38 cellular contexts compared by ENCODE assay signal in genomic region chr3:118828351-118828750, GRCh38.
"Had no signal": no experiment of that assay in that cellular context is flagged by ENCODE, and none has a peak within 500 bp of the region (broad histone marks: within the 10 kb centered on the region; RNA-seq: fewer than 3 reads in every experiment).

No MANE protein-coding gene starts in this region.

- H3K36me3 Mint-ChIP-seq: activated naive CD4-positive, alpha-beta T cell treated with anti-CD3 and anti-CD28 coated beads, Interleukin-2, amount 10 ng/mL, durations not matched to agents 7 days and 5 days; activated naive CD4-positive, alpha-beta T cell treated with anti-CD3 and anti-CD28 coated beads, Interleukin-2, amount 50 U/mL, for 24 hours; activated naive CD4-positive, alpha-beta T cell treated with anti-CD3 and anti-CD28 coated beads, Interleukin-2, amount 50 U/mL, for 72 hours; activated naive CD8-positive, alpha-beta T cell; activated naive CD8-positive, alpha-beta T cell treated with anti-CD3 and anti-CD28 coated beads for 36 hours; activated naive CD8-positive, alpha-beta T cell treated with anti-CD3 and anti-CD28 coated beads, Interleukin-2, amount 10 ng/mL, durations not matched to agents 7 days and 5 days; brain had no signal

- H3K4me3 ChIP-seq: adrenal gland, ascending aorta, body of pancreas, breast epithelium, cardiac muscle cell had no signal

- H3K9me3 Mint-ChIP-seq: activated naive CD4-positive, alpha-beta T cell treated with anti-CD3 and anti-CD28 coated beads for 36 hours; activated naive CD4-positive, alpha-beta T cell treated with anti-CD3 and anti-CD28 coated beads, Interleukin-2, amount 10 ng/mL, durations not matched to agents 7 days and 5 days; activated naive CD4-positive, alpha-beta T cell treated with anti-CD3 and anti-CD28 coated beads, Interleukin-2, amount 50 U/mL, for 24 hours; activated naive CD4-positive, alpha-beta T cell treated with anti-CD3 and anti-CD28 coated beads, Interleukin-2, amount 50 U/mL, for 72 hours; activated naive CD8-positive, alpha-beta T cell treated with anti-CD3 and anti-CD28 coated beads for 36 hours; activated naive CD8-positive, alpha-beta T cell treated with anti-CD3 and anti-CD28 coated beads, Interleukin-2, amount 10 ng/mL, durations not matched to agents 7 days and 5 days; activated naive CD8-positive, alpha-beta T cell treated with anti-CD3 and anti-CD28 coated beads, Interleukin-2, amount 50 U/mL, for 24 hours; activated T-cell treated with anti-CD3 and anti-CD28 coated beads, Interleukin-2, amount 50 U/mL, for 24 hours; activated T-cell treated with anti-CD3 and anti-CD28 coated beads, Interleukin-2, amount 50 U/mL, for 4 hours; activated T-cell treated with anti-CD3 and anti-CD28 coated beads, Interleukin-2, amount 50 U/mL, for 72 hours; activated T-helper 1 cell treated with anti-CD3 and anti-CD28 coated beads, Interleukin-12 subunit alpha, Interleukin-12 subunit beta, Interleukin-2, Interleukin-4 antibody, amounts not matched to agents 30 ng/mL and 10 ng/mL and 1 ng/mL, durations not matched to agents 14 hours and 24 hours and 36 hours; activated T-helper 17 cell treated with anti-CD3 and anti-CD28 coated beads, Interleukin-2, amount 50 U/mL, for 72 hours; activated T-helper 2 cell treated with anti-CD3 and anti-CD28 coated beads, Interferon-gamma antibody, Interleukin-2, Interleukin-4, amounts not matched to agents 10 μg/mL and 5 μg/mL and 100 μg/mL, durations not matched to agents 14 hours and 24 hours and 36 hours; brain; central memory CD8-positive, alpha-beta T cell had no signal

- H3K27ac ChIP-seq: adrenal gland, ascending aorta, body of pancreas, brain microvascular endothelial cell, breast epithelium, cardiac muscle cell had no signal

- H3K27me3 ChIP-seq: adrenal gland, ascending aorta, body of pancreas, brain microvascular endothelial cell, breast epithelium, cardiac muscle cell had no signal

- ATAC-seq: activated naive CD4-positive, alpha-beta T cell treated with anti-CD3 and anti-CD28 coated beads, Interleukin-2, amount 50 U/mL, for 72 hours; activated naive CD8-positive, alpha-beta T cell treated with anti-CD3 and anti-CD28 coated beads, Interleukin-2, amount 50 U/mL, for 24 hours; activated T-cell treated with anti-CD3 and anti-CD28 coated beads, Interleukin-2, amount 50 U/mL, for 4 hours; activated T-cell treated with anti-CD3 and anti-CD28 coated beads, Interleukin-2, amount 50 U/mL, for 72 hours; activated T-helper 17 cell treated with anti-CD3 and anti-CD28 coated beads, Interleukin-2, amount 50 U/mL, for 72 hours; body of pancreas had no signal

- H3K27me3 Mint-ChIP-seq: brain had no signal

- DNase-seq: activated effector memory CD4-positive, alpha-beta T cell treated with anti-CD3 and anti-CD28 coated beads, Interleukin-2, amount 50 U/mL, for 16 hours; activated effector memory CD4-positive, alpha-beta T cell treated with Interleukin-2 at 50 U/mL for 16 hours; activated gamma-delta T cell; activated gamma-delta T cell treated with Interleukin-2 at 50 U/mL for 16 hours; activated naive CD4-positive, alpha-beta T cell; activated naive CD4-positive, alpha-beta T cell treated with anti-CD3 and anti-CD28 coated beads for 36 hours; activated naive CD4-positive, alpha-beta T cell treated with anti-CD3 and anti-CD28 coated beads, Interleukin-2, amount 10 ng/mL, durations not matched to agents 7 days and 5 days; activated naive CD4-positive, alpha-beta T cell treated with Interleukin-2 at 50 U/mL for 16 hours; activated naive CD8-positive, alpha-beta T cell treated with anti-CD3 and anti-CD28 coated beads for 36 hours; activated naive CD8-positive, alpha-beta T cell treated with anti-CD3 and anti-CD28 coated beads, Interleukin-2, amount 10 ng/mL, durations not matched to agents 7 days and 5 days; activated naive CD8-positive, alpha-beta T cell treated with anti-CD3 and anti-CD28 coated beads, Interleukin-2, amount 50 U/mL, for 24 hours; activated T-cell treated with anti-CD3 and anti-CD28 coated beads for 4 hours; activated T-cell treated with anti-CD3 and anti-CD28 coated beads, Interleukin-2, amount 50 U/mL, for 1 hour; activated T-cell treated with anti-CD3 and anti-CD28 coated beads, Interleukin-2, amount 50 U/mL, for 24 hours; activated T-cell treated with anti-CD3 and anti-CD28 coated beads, Interleukin-2, amount 50 U/mL, for 4 hours; activated T-cell treated with anti-CD3 and anti-CD28 coated beads, Interleukin-2, amount 50 U/mL, for 48 hours; activated T-cell treated with anti-CD3 and anti-CD28 coated beads, Interleukin-2, amount 50 U/mL, for 72 hours; adrenal gland; amniotic stem cell; amygdala; anterior cingulate cortex; aorta; body of pancreas; brain microvascular endothelial cell; caudate nucleus; central memory CD4-positive, alpha-beta T cell; cerebellar nuclear complex had no signal

- H3K4me1 ChIP-seq: adrenal gland, ascending aorta, body of pancreas, breast epithelium had no signal

- H3K9me3 ChIP-seq: adrenal gland, ascending aorta, body of pancreas, breast epithelium had no signal

- H3K36me3 ChIP-seq: adrenal gland, ascending aorta, brain microvascular endothelial cell, breast epithelium, cardiac muscle cell had no signal

- H3K27ac Mint-ChIP-seq: activated naive CD4-positive, alpha-beta T cell treated with anti-CD3 and anti-CD28 coated beads for 36 hours; activated naive CD4-positive, alpha-beta T cell treated with anti-CD3 and anti-CD28 coated beads, Interleukin-2, amount 10 ng/mL, durations not matched to agents 7 days and 5 days; activated naive CD4-positive, alpha-beta T cell treated with anti-CD3 and anti-CD28 coated beads, Interleukin-2, amount 50 U/mL, for 24 hours; activated naive CD4-positive, alpha-beta T cell treated with anti-CD3 and anti-CD28 coated beads, Interleukin-2, amount 50 U/mL, for 72 hours; activated naive CD8-positive, alpha-beta T cell; activated naive CD8-positive, alpha-beta T cell treated with anti-CD3 and anti-CD28 coated beads for 36 hours; activated naive CD8-positive, alpha-beta T cell treated with anti-CD3 and anti-CD28 coated beads, Interleukin-2, amount 10 ng/mL, durations not matched to agents 7 days and 5 days; activated naive CD8-positive, alpha-beta T cell treated with anti-CD3 and anti-CD28 coated beads, Interleukin-2, amount 50 U/mL, for 24 hours; activated T-cell treated with anti-CD3 and anti-CD28 coated beads, Interleukin-2, amount 50 U/mL, for 24 hours; activated T-cell treated with anti-CD3 and anti-CD28 coated beads, Interleukin-2, amount 50 U/mL, for 72 hours; activated T-helper 1 cell treated with anti-CD3 and anti-CD28 coated beads, Interleukin-12 subunit alpha, Interleukin-12 subunit beta, Interleukin-2, Interleukin-4 antibody, amounts not matched to agents 30 ng/mL and 10 ng/mL and 1 ng/mL, durations not matched to agents 14 hours and 24 hours and 36 hours; activated T-helper 17 cell treated with anti-CD3 and anti-CD28 coated beads, Interleukin-2, amount 50 U/mL, for 72 hours; activated T-helper 2 cell treated with anti-CD3 and anti-CD28 coated beads, Interferon-gamma antibody, Interleukin-2, Interleukin-4, amounts not matched to agents 10 μg/mL and 5 μg/mL and 100 μg/mL, durations not matched to agents 14 hours and 24 hours and 36 hours; brain had no signal

- H3K4me3 Mint-ChIP-seq: activated naive CD4-positive, alpha-beta T cell treated with anti-CD3 and anti-CD28 coated beads for 36 hours; activated naive CD4-positive, alpha-beta T cell treated with anti-CD3 and anti-CD28 coated beads, Interleukin-2, amount 10 ng/mL, durations not matched to agents 7 days and 5 days; activated naive CD4-positive, alpha-beta T cell treated with anti-CD3 and anti-CD28 coated beads, Interleukin-2, amount 50 U/mL, for 24 hours; activated naive CD8-positive, alpha-beta T cell; activated naive CD8-positive, alpha-beta T cell treated with anti-CD3 and anti-CD28 coated beads for 36 hours; activated naive CD8-positive, alpha-beta T cell treated with anti-CD3 and anti-CD28 coated beads, Interleukin-2, amount 10 ng/mL, durations not matched to agents 7 days and 5 days; activated naive CD8-positive, alpha-beta T cell treated with anti-CD3 and anti-CD28 coated beads, Interleukin-2, amount 50 U/mL, for 24 hours; activated T-cell treated with anti-CD3 and anti-CD28 coated beads, Interleukin-2, amount 50 U/mL, for 24 hours; activated T-cell treated with anti-CD3 and anti-CD28 coated beads, Interleukin-2, amount 50 U/mL, for 4 hours; activated T-cell treated with anti-CD3 and anti-CD28 coated beads, Interleukin-2, amount 50 U/mL, for 72 hours; activated T-helper 1 cell treated with anti-CD3 and anti-CD28 coated beads, Interleukin-12 subunit alpha, Interleukin-12 subunit beta, Interleukin-2, Interleukin-4 antibody, amounts not matched to agents 30 ng/mL and 10 ng/mL and 1 ng/mL, durations not matched to agents 14 hours and 24 hours and 36 hours; activated T-helper 17 cell treated with anti-CD3 and anti-CD28 coated beads, Interleukin-2, amount 50 U/mL, for 72 hours; brain; central memory CD8-positive, alpha-beta T cell had no signal

- H3K4me1 Mint-ChIP-seq: activated naive CD4-positive, alpha-beta T cell treated with anti-CD3 and anti-CD28 coated beads, Interleukin-2, amount 10 ng/mL, durations not matched to agents 7 days and 5 days; activated naive CD4-positive, alpha-beta T cell treated with anti-CD3 and anti-CD28 coated beads, Interleukin-2, amount 50 U/mL, for 24 hours; activated naive CD8-positive, alpha-beta T cell treated with anti-CD3 and anti-CD28 coated beads for 36 hours; activated naive CD8-positive, alpha-beta T cell treated with anti-CD3 and anti-CD28 coated beads, Interleukin-2, amount 10 ng/mL, durations not matched to agents 7 days and 5 days; activated naive CD8-positive, alpha-beta T cell treated with anti-CD3 and anti-CD28 coated beads, Interleukin-2, amount 50 U/mL, for 24 hours; activated T-helper 17 cell treated with anti-CD3 and anti-CD28 coated beads, Interleukin-2, amount 50 U/mL, for 72 hours; brain; central memory CD8-positive, alpha-beta T cell had no signal
